ENCODE assay signal across 23 cellular contexts in genomic region chrX:129496625-129497024, GRCh38. TPM values are rescaled to one million over a fixed set of nuclear protein-coding genes. Genes with fewer than 3 reads are reported as not detected.
DNase-seq lines count a peak whose midpoint lies in the region; ATAC-seq and TF ChIP-seq lines count a peak whose summit lies in the region.
"Had no signal": no experiment of that assay in that cellular context is flagged by ENCODE, and none has a peak within 500 bp of the region (broad histone marks: within the 10 kb centered on the region; RNA-seq: fewer than 3 reads in every experiment).

No MANE protein-coding gene starts in this region.

- H3K36me3 ChIP-seq in brain microvascular endothelial cell (replicated peaks) (peaks cover 8% of the 10 kb centered on the region), mesenchymal stem cell (ENCODE audit: control insufficient read depth in 1 of 2, insufficient read depth in 2 of 2, low read depth in 1 of 2, low read length in 2 of 2) (peaks cover 11 to 33% of the 10 kb centered on the region in 2 experiments), tibial nerve (peaks cover 0 to 13% (median 0%) of the 10 kb centered on the region in 3 donors)
- H3K36me3 ChIP-seq: upper lobe of right lung had no signal

- H3K79me1 ChIP-seq in mesenchymal stem cell (replicated peaks; ENCODE audit: low read length, poor library complexity, severe bottlenecking), result peaks cover 2% of the 10 kb centered on the region

- H2AFZ ChIP-seq in mesenchymal stem cell (ENCODE audit: low read depth, low read length), result no peak overlapping the region

- no peak overlapping the region for H2BK5ac ChIP-seq in mesenchymal stem cell (ENCODE audit: low read depth, low read length, poor library complexity, severe bottlenecking)

- no peak overlapping the region for H3K27ac Mint-ChIP-seq in mesothelial cell of epicardium
- H3K27ac Mint-ChIP-seq: activated CD8-positive, alpha-beta T cell treated with anti-CD3 and anti-CD28 coated beads, Interleukin-2, amount 10 ng/mL, durations not matched to agents 7 days and 5 days; CD4-positive, alpha-beta T cell; memory B cell had no signal

- H3K27ac ChIP-seq in brain microvascular endothelial cell, result peak overlapping the region; percentile 48
- peak overlapping the region; percentile 12 for H3K27ac ChIP-seq in mesenchymal stem cell (ENCODE audit: low read length, poor library complexity, severe bottlenecking)
- H3K27ac ChIP-seq in tibial nerve, result no peak overlapping the region
- H3K27ac ChIP-seq: upper lobe of right lung had no signal

- H2BK120ac ChIP-seq in mesenchymal stem cell (ENCODE audit: low read depth, low read length), result no peak overlapping the region

- no peak overlapping the region for H2BK15ac ChIP-seq in mesenchymal stem cell (ENCODE audit: low read depth, poor library complexity, severe bottlenecking)

- TF ChIP-seq CTCF in AG10803 (conservative IDR thresholded peaks at IDR 0.05; ENCODE audit: low read length), result no peak
- no peak for TF ChIP-seq CTCF in brain microvascular endothelial cell (IDR thresholded peaks at IDR 0.05; ENCODE audit: low read depth, low read length, missing control alignments)
- no peak for TF ChIP-seq CTCF in mesothelial cell of epicardium (IDR thresholded peaks at IDR 0.05; ENCODE audit: unreplicated experiment)
- TF ChIP-seq CTCF in tibial nerve (IDR thresholded peaks at IDR 0.05), result no peak

- H3K36me3 Mint-ChIP-seq in mesothelial cell of epicardium, result peaks cover 32% of the 10 kb centered on the region
- H3K36me3 Mint-ChIP-seq: memory B cell, naive B cell had no signal

- H3K9me3 ChIP-seq in mesenchymal stem cell (ENCODE audit: control insufficient read depth, low read length), result no peaks in the 10 kb centered on the region
- no peaks in the 10 kb centered on the region for H3K9me3 ChIP-seq in tibial nerve
- H3K9me3 ChIP-seq: upper lobe of right lung had no signal

- no peak overlapping the region for H3K9ac ChIP-seq in mesenchymal stem cell (ENCODE audit: low read length)

- ATAC-seq in HG02870 (IDR thresholded peaks at IDR 0.05; ENCODE audit: unreplicated experiment), result no peak
- ATAC-seq: activated CD8-positive, alpha-beta T cell treated with anti-CD3 and anti-CD28 coated beads, Interleukin-2, amount 10 ng/mL, durations not matched to agents 7 days and 5 days; upper lobe of right lung had no signal

- peaks cover 2% of the 10 kb centered on the region for H3K4me1 ChIP-seq in mesenchymal stem cell (ENCODE audit: control insufficient read depth, insufficient read depth, low read depth, low read length)
- no peaks in the 10 kb centered on the region for H3K4me1 ChIP-seq in tibial nerve
- H3K4me1 ChIP-seq: upper lobe of right lung had no signal

- TF ChIP-seq EP300 in tibial nerve (IDR thresholded peaks at IDR 0.05), result no peak

- H3K9me3 Mint-ChIP-seq in mesothelial cell of epicardium, result no peaks in the 10 kb centered on the region
- H3K9me3 Mint-ChIP-seq: CD4-positive, alpha-beta T cell; central memory CD8-positive, alpha-beta T cell; memory B cell; naive B cell had no signal

- H3K18ac ChIP-seq in mesenchymal stem cell (ENCODE audit: low read depth in 1 of 2, low read length in 2 of 2), result no peak overlapping the region

- H3K14ac ChIP-seq in mesenchymal stem cell (ENCODE audit: low read length in 2 of 2), result no peak overlapping the region

- no peak overlapping the region for H2BK12ac ChIP-seq in mesenchymal stem cell (ENCODE audit: low read length in 2 of 2)

- in situ Hi-C loops in brain microvascular endothelial cell (cut with HindIII; ENCODE audit: low pct_ligation_motif_present, low sequenced_read_pairs), result no loop called here

- DNase-seq in AG10803 (ENCODE audit: low read depth) (peak; percentile 36), HS-5 (ENCODE audit: low read depth) (peak; percentile 24), brain microvascular endothelial cell (no peak), mesenchymal stem cell (peak; percentile 20), SIG-M5 (lab: John Stamatoyannopoulos, UW) (no peak), mesothelial cell of epicardium (ENCODE audit: low spot score in 2 of 2, unreplicated experiment in 2 of 2) (no peak), tibial nerve (ENCODE audit: low spot score in 2 of 2) (no peak)
- DNase-seq: activated CD4-positive, alpha-beta T cell treated with anti-CD3 and anti-CD28 coated beads for 1 hour; activated CD8-positive, alpha-beta T cell treated with anti-CD3 and anti-CD28 coated beads, Interleukin-2, amount 10 ng/mL, durations not matched to agents 7 days and 5 days; CD4-positive, alpha-beta T cell; GF-D8; glutamatergic neuron; Karpas-422; naive B cell; NCI-H1048; NCI-H1930; NCI-H345; retina; Right ventricle myocardium superior; upper lobe of right lung had no signal

- H2AK5ac ChIP-seq in mesenchymal stem cell (ENCODE audit: low read length, severe bottlenecking), result no peak overlapping the region

- H3K4ac ChIP-seq in mesenchymal stem cell (ENCODE audit: low read depth in 1 of 2, low read length in 2 of 2), result no peak overlapping the region

- no peak for TF ChIP-seq POLR2A in tibial nerve (IDR thresholded peaks at IDR 0.05)

- H3K27me3 Mint-ChIP-seq in mesothelial cell of epicardium (ENCODE audit: low read depth), result no peaks in the 10 kb centered on the region
- H3K27me3 Mint-ChIP-seq: CD4-positive, alpha-beta T cell had no signal

- H3K23ac ChIP-seq in mesenchymal stem cell (ENCODE audit: low read length in 2 of 2), result no peak overlapping the region

- no peak overlapping the region for H4K8ac ChIP-seq in mesenchymal stem cell (ENCODE audit: low read length)

- no peak overlapping the region for H3K4me3 Mint-ChIP-seq in mesothelial cell of epicardium
- H3K4me3 Mint-ChIP-seq: activated CD8-positive, alpha-beta T cell treated with anti-CD3 and anti-CD28 coated beads, Interleukin-2, amount 10 ng/mL, durations not matched to agents 7 days and 5 days; CD4-positive, alpha-beta T cell; central memory CD8-positive, alpha-beta T cell; memory B cell; naive B cell had no signal

- no peaks in the 10 kb centered on the region for H3K27me3 ChIP-seq in brain microvascular endothelial cell (replicated peaks)
- H3K27me3 ChIP-seq in mesenchymal stem cell (ENCODE audit: control insufficient read depth in 1 of 2, insufficient read depth in 1 of 2, low read length in 2 of 2), result no peaks in the 10 kb centered on the region
- no peaks in the 10 kb centered on the region for H3K27me3 ChIP-seq in tibial nerve
- H3K27me3 ChIP-seq: upper lobe of right lung had no signal

- H4K91ac ChIP-seq in mesenchymal stem cell (ENCODE audit: low read length), result no peak overlapping the region

- no peaks in the 10 kb centered on the region for H3K4me1 Mint-ChIP-seq in mesothelial cell of epicardium
- H3K4me1 Mint-ChIP-seq: central memory CD8-positive, alpha-beta T cell; memory B cell; naive B cell had no signal

- H3K4me2 ChIP-seq in mesenchymal stem cell (ENCODE audit: low read length, poor library complexity, severe bottlenecking), result no peak overlapping the region

- 20% methylated on average over 1 of the region's 6 CpGs for WGBS in mesenchymal stem cell
- WGBS in tibial nerve, 2 donors, result 82 to 95% methylated on average over 6 of the region's 6 CpGs

- H3K4me3 ChIP-seq in AG10803 (ENCODE audit: low read length), result no peak overlapping the region
- H3K4me3 ChIP-seq in brain microvascular endothelial cell (ENCODE audit: low read depth, low read length), result no peak overlapping the region
- no peak overlapping the region for H3K4me3 ChIP-seq in mesenchymal stem cell (ENCODE audit: insufficient read depth in 1 of 2, low read depth in 1 of 2, low read length in 2 of 2)
- H3K4me3 ChIP-seq in tibial nerve, result no peak overlapping the region
- H3K4me3 ChIP-seq: upper lobe of right lung had no signal

RNA-seq across cellular contexts. Expression of gene SMARCA1, which starts 26.7 kb away (rescaled TPM):
- polyA plus RNA-seq in mesenchymal stem cell (2013, experiment 1 of 2), result 75.7 TPM
- 77.8 TPM for polyA plus RNA-seq in mesenchymal stem cell (2013, experiment 2 of 2)
- total RNA-seq in mesothelial cell of epicardium (116 TPM in 3 replicates), tibial nerve (10 to 100 TPM; 35.7 to 42.9 (median 39.1) TPM)
- total RNA-seq: activated CD8-positive, alpha-beta T cell treated with anti-CD3 and anti-CD28 coated beads, Interleukin-2, amount 10 ng/mL, durations not matched to agents 7 days and 5 days had no signal

RNA-seq across cellular contexts. Expression of gene OCRL, which starts 43.4 kb away (rescaled TPM):
- polyA plus RNA-seq in mesenchymal stem cell (2013, experiment 1 of 2), result 16.0 TPM
- polyA plus RNA-seq in mesenchymal stem cell (2013, experiment 2 of 2), result 15.7 TPM
- total RNA-seq in mesothelial cell of epicardium, result 46.7 to 49.0 TPM (median 48.9 TPM) in 3 replicates
- 10 to 100 TPM; 14.7 to 23.0 (median 22.6) TPM for total RNA-seq in tibial nerve

Comparison
In these comparisons a context has a peak if more than half of its experiments do, and no peak if none do; other contexts are left out.
1. DNase-seq: peak in AG10803 (single experiment), HS-5 (single experiment) and mesenchymal stem cell (single experiment); none in brain microvascular endothelial cell (single experiment), SIG-M5 (single experiment), mesothelial cell of epicardium (0 of 2) and tibial nerve (0 of 2).
2. H3K27ac ChIP-seq: peak in brain microvascular endothelial cell (single experiment) and mesenchymal stem cell (single experiment); none in tibial nerve (0 of 4).